Comparison of ENCODE assay signal across 8 cellular contexts in genomic region chr19:1259873-1260748, GRCh38. TPM values are rescaled to one million over a fixed set of nuclear protein-coding genes. Genes with fewer than 3 reads are reported as not detected.
DNase-seq lines count a peak whose midpoint lies in the region; ATAC-seq, FAIRE-seq and TF ChIP-seq lines count a peak whose summit lies in the region.

No MANE protein-coding gene starts in this region.

- H3K36me3 ChIP-seq in NT2/D1 (ENCODE audit: insufficient read depth, insufficient read length, low read length) (peaks cover 43% of the 10 kb centered on the region), astrocyte (ENCODE audit: insufficient read depth, low read length) (peaks cover 15% of the 10 kb centered on the region), stomach smooth muscle (ENCODE audit: control insufficient read depth in 2 of 2, insufficient read depth in 2 of 2, low read length in 2 of 2) (peaks cover 14 to 20% of the 10 kb centered on the region in 2 donors)

- H3K27me3 Mint-ChIP-seq in astrocyte (ENCODE audit: low read depth, unreplicated experiment) = no peaks in the 10 kb centered on the region

- H3K4me1 ChIP-seq in NT2/D1 (ENCODE audit: insufficient read depth, insufficient read length) = peaks cover 47% of the 10 kb centered on the region
- peaks cover 64% of the 10 kb centered on the region for H3K4me1 ChIP-seq in astrocyte (ENCODE audit: insufficient read depth, low read length)
- H3K4me1 ChIP-seq in stomach smooth muscle (ENCODE audit: control insufficient read depth, insufficient read depth, low read length) = peaks cover 68% of the 10 kb centered on the region

- peaks cover 29% of the 10 kb centered on the region for H3K4me1 Mint-ChIP-seq in astrocyte (ENCODE audit: low read depth, unreplicated experiment)

- peaks cover 49% of the 10 kb centered on the region for H4K20me1 ChIP-seq in astrocyte (ENCODE audit: insufficient read depth, low read length)

- H3K27ac ChIP-seq in astrocyte (ENCODE audit: low read depth, low read length) (peak overlapping the region; percentile 69), stomach smooth muscle (ENCODE audit: low read length) (peak overlapping the region; percentile 82)

- H3K36me3 Mint-ChIP-seq in astrocyte (ENCODE audit: low read depth, unreplicated experiment) = peaks cover 6% of the 10 kb centered on the region

- DNase-seq in AG10803 (ENCODE audit: low read depth) (no peak), NT2/D1 (ENCODE audit: low read depth, low spot score) (no peak), astrocyte (ENCODE audit: low read depth) (no peak), left lobe of liver (ENCODE audit: low spot score) (peak; percentile 61), iPS-NIHi7 (ENCODE audit: extremely low spot score) (no peak), sciatic nerve (ENCODE audit: low spot score) (no peak)

- ATAC-seq in GM21423 (IDR thresholded peaks at IDR 0.05; ENCODE audit: unreplicated experiment) (peak; percentile 20), left lobe of liver (no peak), sciatic nerve (no peak)

- TF ChIP-seq CTCF in AG10803 (conservative IDR thresholded peaks at IDR 0.05; ENCODE audit: low read length) (no peak), astrocyte (IDR thresholded peaks at IDR 0.05; ENCODE audit: insufficient read depth, low read depth, low read length) (no peak)

- H3K27ac Mint-ChIP-seq in astrocyte (ENCODE audit: unreplicated experiment) = peak overlapping the region; percentile 92

- H3K9ac ChIP-seq in NT2/D1 (ENCODE audit: insufficient read length, low read depth) = peak overlapping the region; percentile 56
- peak overlapping the region; percentile 52 for H3K9ac ChIP-seq in astrocyte (ENCODE audit: low read length)
- peak overlapping the region in 1 of 2 donors; percentile 5 for H3K9ac ChIP-seq in stomach smooth muscle (ENCODE audit: low read length in 2 of 2)

- no peaks in the 10 kb centered on the region for H3K9me3 Mint-ChIP-seq in astrocyte (ENCODE audit: unreplicated experiment)

- H3K4me2 ChIP-seq in astrocyte (ENCODE audit: low read length) = peak overlapping the region; percentile 79

- FAIRE-seq in astrocyte (lab: Jason Lieb, UNC) = no peak

- intact Hi-C loops in sciatic nerve (cut with DNase I) = no loop called here

- peaks cover 23% of the 10 kb centered on the region for H3K79me2 ChIP-seq in astrocyte (ENCODE audit: insufficient read depth, low read length)

- peak overlapping the region; percentile 45 for H3K4me3 Mint-ChIP-seq in astrocyte (ENCODE audit: unreplicated experiment)

- H2AFZ ChIP-seq in astrocyte (ENCODE audit: low read depth, low read length) = no peak overlapping the region

- H3K27me3 ChIP-seq in NT2/D1 (ENCODE audit: insufficient read depth, insufficient read length) = no peaks in the 10 kb centered on the region
- H3K27me3 ChIP-seq in astrocyte (ENCODE audit: insufficient read depth, low read length) = no peaks in the 10 kb centered on the region
- no peaks in the 10 kb centered on the region for H3K27me3 ChIP-seq in stomach smooth muscle (ENCODE audit: control insufficient read depth in 1 of 2, insufficient read depth in 2 of 2, low read length in 2 of 2)

- H3K9me3 ChIP-seq in NT2/D1 (ENCODE audit: insufficient read depth, low read length) = no peaks in the 10 kb centered on the region
- H3K9me3 ChIP-seq in astrocyte (ENCODE audit: insufficient read depth, low read depth, low read length) = no peaks in the 10 kb centered on the region
- H3K9me3 ChIP-seq in stomach smooth muscle (ENCODE audit: control insufficient read depth in 2 of 2, low read length in 2 of 2) = no peaks in the 10 kb centered on the region

- H3K4me3 ChIP-seq in AG10803 (ENCODE audit: low read length) (peak overlapping the region; percentile 22; the same call in 1 of the 2 replicates), NT2/D1 (ENCODE audit: insufficient read length, low read depth) (peak overlapping the region; percentile 11), astrocyte (ENCODE audit: insufficient read depth, low read depth, low read length) (no peak overlapping the region), stomach smooth muscle (ENCODE audit: low read length in 2 of 2) (peak overlapping the region in 1 of 2 donors; percentile 81)

RNA-seq across cellular contexts. Expression of gene CIRBP, which starts 9.0 kb away (rescaled TPM):
- total RNA-seq in astrocyte (184 and 215 TPM in 2 replicates), left lobe of liver (125 TPM), sciatic nerve (550 TPM)

RNA-seq across cellular contexts. Expression of gene MIDN, which starts 11.7 kb away (rescaled TPM):
- 119 and 141 TPM in 2 replicates for total RNA-seq in astrocyte
- total RNA-seq in left lobe of liver = 51.7 TPM
- 117 TPM for total RNA-seq in sciatic nerve

RNA-seq across cellular contexts. Expression of gene FAM174C, which starts 15.2 kb away (rescaled TPM):
- 50.5 and 50.8 TPM in 2 replicates for total RNA-seq in astrocyte
- total RNA-seq in left lobe of liver = 48.0 TPM
- total RNA-seq in sciatic nerve = 21.4 TPM

RNA-seq across cellular contexts. Expression of gene ATP5F1D, which starts 18.6 kb away (rescaled TPM):
- total RNA-seq in astrocyte = 154 and 170 TPM in 2 replicates
- 282 TPM for total RNA-seq in left lobe of liver
- 90.9 TPM for total RNA-seq in sciatic nerve

RNA-seq across cellular contexts. Expression of gene CBARP, which starts 22.3 kb away (rescaled TPM):
- 18.8 and 19.8 TPM in 2 replicates for total RNA-seq in astrocyte
- total RNA-seq in left lobe of liver = 0.38 TPM
- 2.9 TPM for total RNA-seq in sciatic nerve
